In genomic region chr22:38127869-38128268, GRCh38 we compare ENCODE assay signal across 20 cellular contexts. TPM values are rescaled to one million over a fixed set of nuclear protein-coding genes. Genes with fewer than 3 reads are reported as not detected.
"Had no signal": no experiment of that assay in that cellular context is flagged by ENCODE, and none has a peak within 500 bp of the region (broad histone marks: within the 10 kb centered on the region; RNA-seq: fewer than 3 reads in every experiment).

No MANE protein-coding gene starts in this region.

- H3K27ac ChIP-seq: epithelial cell of prostate, esophagus muscularis mucosa, hepatocyte, ovary, right atrium auricular region had no signal

- H3K4me3 Mint-ChIP-seq: effector memory CD8-positive, alpha-beta T cell; naive thymus-derived CD4-positive, alpha-beta T cell; nephron progenitor cell had no signal

- ATAC-seq: effector memory CD8-positive, alpha-beta T cell; left lobe of liver; naive thymus-derived CD4-positive, alpha-beta T cell had no signal

- H3K9me3 Mint-ChIP-seq: effector memory CD8-positive, alpha-beta T cell; naive thymus-derived CD4-positive, alpha-beta T cell; nephron progenitor cell had no signal

- H3K4me2 ChIP-seq: hepatocyte had no signal

- H2AFZ ChIP-seq: hepatocyte had no signal

- H3K36me3 ChIP-seq: ovary, right atrium auricular region had no signal

- H3K9me3 ChIP-seq: esophagus muscularis mucosa, ovary, right atrium auricular region had no signal

- H3K27me3 ChIP-seq: esophagus muscularis mucosa, hepatocyte, ovary, right atrium auricular region had no signal

- H3K4me3 ChIP-seq: esophagus muscularis mucosa, hepatocyte, ovary, right atrium auricular region had no signal

- H3K27me3 Mint-ChIP-seq: effector memory CD8-positive, alpha-beta T cell; naive thymus-derived CD4-positive, alpha-beta T cell had no signal

- H3K27ac Mint-ChIP-seq: naive thymus-derived CD4-positive, alpha-beta T cell had no signal

- H3K79me2 ChIP-seq: hepatocyte had no signal

- DNase-seq: effector memory CD8-positive, alpha-beta T cell; head of caudate nucleus; kidney glomerular epithelial cell; mammary epithelial cell; naive thymus-derived CD4-positive, alpha-beta T cell; nephron progenitor cell; ovary; small intestine; stimulated activated CD4-positive, alpha-beta T cell treated with anti-CD3 and anti-CD28 coated beads, Interleukin-12 subunit alpha, Interleukin-12 subunit beta, amount 100 ng/mL, for 4 hours; stimulated activated naive CD4-positive, alpha-beta T cell treated with Interleukin-2 at 50 U/mL for 16 hours; trophoblast cell had no signal

- H3K4me1 ChIP-seq: right atrium auricular region had no signal

RNA-seq across cellular contexts. Expression of gene BAIAP2L2, which starts 17.4 kb away (rescaled TPM):
- total RNA-seq: urinary bladder had no signal
- polyA plus RNA-seq: naive thymus-derived CD4-positive, alpha-beta T cell had no signal

RNA-seq across cellular contexts. Expression of gene SLC16A8, which starts 43.9 kb away (rescaled TPM):
- total RNA-seq: fibroblast of villous mesenchyme; hepatocyte; left lobe of liver; mammary epithelial cell; mesenteric fat pad; mononuclear cell; naive thymus-derived CD4-positive, alpha-beta T cell had no signal
- polyA plus RNA-seq: mammary epithelial cell; naive thymus-derived CD4-positive, alpha-beta T cell had no signal
